Comparison of ENCODE assay signal across 24 cellular contexts in genomic region chr5:94467560-94468504, GRCh38.
A peak's percentile ranks its signal among the peaks of the same experiment; 100 is the strongest.
DNase-seq lines count a peak whose midpoint lies in the region; TF ChIP-seq lines count a peak whose summit lies in the region.
"Had no signal": no experiment of that assay in that cellular context is flagged by ENCODE, and none has a peak within 500 bp of the region (broad histone marks: within the 10 kb centered on the region; RNA-seq: fewer than 3 reads in every experiment).

No MANE protein-coding gene starts in this region.

- intact Hi-C loops in activated T-helper 1 cell treated with anti-CD3 and anti-CD28 coated beads, Interleukin-12 subunit alpha, Interleukin-12 subunit beta, Interleukin-2, Interleukin-4 antibody, amounts not matched to agents 30 ng/mL and 10 ng/mL and 1 ng/mL, durations not matched to agents 14 hours and 24 hours and 36 hours (cut with micrococcal nuclease): no loop called here

- no peak overlapping the region for H3K4me3 ChIP-seq in LNCaP clone FGC (ENCODE audit: low read depth, low read length)
- H3K4me3 ChIP-seq: GM12878, heart left ventricle, K562, lower lobe of right lung, testis had no signal

- H3K4me1 Mint-ChIP-seq in activated T-helper 1 cell treated with anti-CD3 and anti-CD28 coated beads, Interleukin-12 subunit alpha, Interleukin-12 subunit beta, Interleukin-2, Interleukin-4 antibody, amounts not matched to agents 30 ng/mL and 10 ng/mL and 1 ng/mL, durations not matched to agents 14 hours and 24 hours and 36 hours (ENCODE audit: low read depth): no peaks in the 10 kb centered on the region
- H3K4me1 Mint-ChIP-seq: activated naive CD4-positive, alpha-beta T cell treated with anti-CD3 and anti-CD28 coated beads, Interleukin-2, amount 10 ng/mL, durations not matched to agents 7 days and 5 days; naive thymus-derived CD8-positive, alpha-beta T cell had no signal

- H3K27ac Mint-ChIP-seq in activated T-helper 1 cell treated with anti-CD3 and anti-CD28 coated beads, Interleukin-12 subunit alpha, Interleukin-12 subunit beta, Interleukin-2, Interleukin-4 antibody, amounts not matched to agents 30 ng/mL and 10 ng/mL and 1 ng/mL, durations not matched to agents 14 hours and 24 hours and 36 hours: no peak overlapping the region
- H3K27ac Mint-ChIP-seq: activated naive CD4-positive, alpha-beta T cell treated with anti-CD3 and anti-CD28 coated beads, Interleukin-2, amount 10 ng/mL, durations not matched to agents 7 days and 5 days; naive thymus-derived CD8-positive, alpha-beta T cell had no signal

- no peak overlapping the region for H3K4me3 Mint-ChIP-seq in activated T-helper 1 cell treated with anti-CD3 and anti-CD28 coated beads, Interleukin-12 subunit alpha, Interleukin-12 subunit beta, Interleukin-2, Interleukin-4 antibody, amounts not matched to agents 30 ng/mL and 10 ng/mL and 1 ng/mL, durations not matched to agents 14 hours and 24 hours and 36 hours
- H3K4me3 Mint-ChIP-seq: activated naive CD4-positive, alpha-beta T cell treated with anti-CD3 and anti-CD28 coated beads, Interleukin-2, amount 10 ng/mL, durations not matched to agents 7 days and 5 days; naive thymus-derived CD8-positive, alpha-beta T cell had no signal

- H3K27ac ChIP-seq in VCaP: peak overlapping the region; percentile 78
- H3K27ac ChIP-seq: 22Rv1, brain microvascular endothelial cell, epithelial cell of prostate, heart left ventricle, lower lobe of right lung, testis had no signal

- no peaks in the 10 kb centered on the region for H3K27me3 Mint-ChIP-seq in activated T-helper 1 cell treated with anti-CD3 and anti-CD28 coated beads, Interleukin-12 subunit alpha, Interleukin-12 subunit beta, Interleukin-2, Interleukin-4 antibody, amounts not matched to agents 30 ng/mL and 10 ng/mL and 1 ng/mL, durations not matched to agents 14 hours and 24 hours and 36 hours (ENCODE audit: insufficient read depth)
- H3K27me3 Mint-ChIP-seq: activated naive CD4-positive, alpha-beta T cell treated with anti-CD3 and anti-CD28 coated beads, Interleukin-2, amount 10 ng/mL, durations not matched to agents 7 days and 5 days; naive thymus-derived CD8-positive, alpha-beta T cell had no signal

- DNase-seq in NCI-H1105 treated with DMSO at 0.1 percent for 48 hours (lab: John Stamatoyannopoulos, UW) (peak; percentile 47), NCI-H1105 (lab: John Stamatoyannopoulos, UW) (no peak), LNCaP clone FGC (ENCODE audit: low read depth) (peak; percentile 69), NCI-H510A treated with DMSO at 0.1 percent for 48 hours (lab: John Stamatoyannopoulos, UW) (peak; percentile 84), anterior cingulate cortex (lab: John Stamatoyannopoulos, UW) (no peak), cerebellar cortex (ENCODE audit: low spot score) (no peak)
- DNase-seq in activated T-helper 1 cell treated with anti-CD3 and anti-CD28 coated beads, Interleukin-12 subunit alpha, Interleukin-12 subunit beta, Interleukin-2, Interleukin-4 antibody, amounts not matched to agents 30 ng/mL and 10 ng/mL and 1 ng/mL, durations not matched to agents 14 hours and 24 hours and 36 hours (ENCODE audit: low spot score): no peak
- DNase-seq: activated CD4-positive, CD25-positive, alpha-beta regulatory T cell; activated naive CD4-positive, alpha-beta T cell treated with anti-CD3 and anti-CD28 coated beads, Interleukin-2, amount 10 ng/mL, durations not matched to agents 7 days and 5 days; brain microvascular endothelial cell; Calu3; EL; heart left ventricle; lower lobe of right lung; naive thymus-derived CD8-positive, alpha-beta T cell; NCI-H187 treated with DMSO at 0.1 percent for 48 hours; NCI-H82; stimulated activated naive CD8-positive, alpha-beta T cell treated with anti-CD3 and anti-CD28 coated beads, Interleukin-15, Interleukin-2, amounts not matched to agents 100 U/mL and 50 U/mL, for 24 hours; testis had no signal

- no peaks in the 10 kb centered on the region for H3K9me3 Mint-ChIP-seq in activated T-helper 1 cell treated with anti-CD3 and anti-CD28 coated beads, Interleukin-12 subunit alpha, Interleukin-12 subunit beta, Interleukin-2, Interleukin-4 antibody, amounts not matched to agents 30 ng/mL and 10 ng/mL and 1 ng/mL, durations not matched to agents 14 hours and 24 hours and 36 hours
- H3K9me3 Mint-ChIP-seq: activated naive CD4-positive, alpha-beta T cell treated with anti-CD3 and anti-CD28 coated beads, Interleukin-2, amount 10 ng/mL, durations not matched to agents 7 days and 5 days; naive thymus-derived CD8-positive, alpha-beta T cell had no signal

- TF ChIP-seq CTCF in LNCaP clone FGC (IDR thresholded peaks at IDR 0.05; ENCODE audit: control insufficient read depth, extremely low read depth, insufficient read depth) (no peak), VCaP (conservative IDR thresholded peaks at IDR 0.05) (no peak)

- no peaks in the 10 kb centered on the region for H3K36me3 Mint-ChIP-seq in activated T-helper 1 cell treated with anti-CD3 and anti-CD28 coated beads, Interleukin-12 subunit alpha, Interleukin-12 subunit beta, Interleukin-2, Interleukin-4 antibody, amounts not matched to agents 30 ng/mL and 10 ng/mL and 1 ng/mL, durations not matched to agents 14 hours and 24 hours and 36 hours (ENCODE audit: low read depth)
- H3K36me3 Mint-ChIP-seq: activated naive CD4-positive, alpha-beta T cell treated with anti-CD3 and anti-CD28 coated beads, Interleukin-2, amount 10 ng/mL, durations not matched to agents 7 days and 5 days had no signal

Comparison
In these comparisons a context has a peak if more than half of its experiments do, and no peak if none do; other contexts are left out.
1. DNase-seq: peak in NCI-H1105 treated with DMSO at 0.1 percent for 48 hours (single experiment), LNCaP clone FGC (single experiment) and NCI-H510A treated with DMSO at 0.1 percent for 48 hours (single experiment); none in NCI-H1105 (single experiment), anterior cingulate cortex (0 of 58), cerebellar cortex (single experiment) and activated T-helper 1 cell treated with anti-CD3 and anti-CD28 coated beads, Interleukin-12 subunit alpha, Interleukin-12 subunit beta, Interleukin-2, Interleukin-4 antibody, amounts not matched to agents 30 ng/mL and 10 ng/mL and 1 ng/mL, durations not matched to agents 14 hours and 24 hours and 36 hours (single experiment).